21 cellular contexts compared by ENCODE assay signal in the genomic region with DNA sequence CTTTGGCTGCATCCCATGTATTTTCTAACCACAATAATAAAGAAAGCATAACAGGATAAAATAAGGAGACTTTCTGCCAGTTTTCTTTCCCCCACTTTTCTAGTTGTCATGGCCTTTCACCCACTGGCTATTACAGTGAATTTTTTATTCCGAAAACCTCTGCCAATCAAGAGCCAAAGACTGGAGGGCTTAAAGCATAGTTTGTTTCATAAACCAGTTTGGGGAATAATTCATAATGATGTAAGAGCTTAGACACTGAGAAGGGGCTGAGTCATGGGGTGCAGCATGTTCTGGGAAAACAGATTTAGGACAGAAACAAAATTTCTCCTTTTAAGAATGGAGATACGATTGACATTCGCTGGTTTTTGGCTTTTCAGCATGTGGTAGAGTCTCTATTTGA. TPM values are rescaled to one million over a fixed set of nuclear protein-coding genes. Genes with fewer than 3 reads are reported as not detected.
DNase-seq lines count a peak whose midpoint lies in the region; ATAC-seq and TF ChIP-seq lines count a peak whose summit lies in the region.
"Had no signal": no experiment of that assay in that cellular context is flagged by ENCODE, and none has a peak within 500 bp of the region (broad histone marks: within the 10 kb centered on the region; RNA-seq: fewer than 3 reads in every experiment).

No MANE protein-coding gene starts in this region.

- peak; percentile 21 for DNase-seq in AG08395 (ENCODE audit: low spot score)
- DNase-seq in MV-4-11 (lab: John Stamatoyannopoulos, UW): peak; percentile 22
- DNase-seq in epithelial cell of esophagus (ENCODE audit: low read depth): peak; percentile 74
- peak; percentile 45 for DNase-seq in myocyte (ENCODE audit: low read depth)
- no peak for DNase-seq in NCI-H1092 (lab: John Stamatoyannopoulos, UW)
- DNase-seq in lower lobe of right lung: no peak
- no peak for DNase-seq in stimulated activated CD4-positive, alpha-beta T cell treated with anti-CD3 and anti-CD28 coated beads, Interleukin-4, amount 100 ng/mL, for 4 hours
- DNase-seq: ACHN; activated naive CD8-positive, alpha-beta T cell treated with anti-CD3 and anti-CD28 coated beads, Interleukin-2, amount 50 U/mL, for 24 hours; CD4-positive, CD25-positive, alpha-beta regulatory T cell; heart left ventricle; MM.1S; NCI-H2029; NCI-H524 treated with DMSO at 0.1 percent for 48 hours; psoas muscle; SJCRH30; stimulated activated naive B cell treated with anti-CD40 and anti-IgM and Interleukin-4, amounts not matched to agents 10 μg/mL and 1 μg/mL and 100 μg/mL, for 72 hours had no signal

- TF ChIP-seq CTCF in epithelial cell of esophagus (IDR thresholded peaks at IDR 0.05; ENCODE audit: insufficient read depth, low read depth, low read length, missing control alignments) (no peak), lower lobe of right lung (IDR thresholded peaks at IDR 0.05) (no peak)

- H3K27ac ChIP-seq in lower lobe of right lung: no peak overlapping the region
- H3K27ac ChIP-seq: psoas muscle, SJCRH30 had no signal

- no peaks in the 10 kb centered on the region for H3K27me3 ChIP-seq in lower lobe of right lung (ENCODE audit: low read depth)
- H3K27me3 ChIP-seq: SJCRH30 had no signal

- no peak overlapping the region for H3K4me3 ChIP-seq in epithelial cell of esophagus (ENCODE audit: low read length)
- H3K4me3 ChIP-seq in lower lobe of right lung: no peak overlapping the region
- H3K4me3 ChIP-seq: heart left ventricle, psoas muscle, SJCRH30 had no signal

- H3K4me1 ChIP-seq in lower lobe of right lung: peaks cover 19% of the 10 kb centered on the region
- H3K4me1 ChIP-seq: SJCRH30 had no signal

- intact Hi-C loops in lower lobe of right lung (cut with DNase I): no loop called here

- no peak for ATAC-seq in HG03378 (IDR thresholded peaks at IDR 0.05; ENCODE audit: unreplicated experiment)
- no peak for ATAC-seq in lower lobe of right lung
- ATAC-seq: activated naive CD8-positive, alpha-beta T cell treated with anti-CD3 and anti-CD28 coated beads, Interleukin-2, amount 50 U/mL, for 24 hours; heart left ventricle; natural killer cell treated with Interleukin-12 subunit alpha and Interleukin-12 subunit beta and Interleukin-15 and Interleukin-18, amount 100 ng/mL, for 72 hours; psoas muscle; stimulated activated naive B cell treated with anti-CD40 and anti-IgM and Interleukin-4, amounts not matched to agents 10 μg/mL and 1 μg/mL and 100 μg/mL, for 72 hours had no signal

- H3K9me3 ChIP-seq in lower lobe of right lung: no peaks in the 10 kb centered on the region
- H3K9me3 ChIP-seq: heart left ventricle, psoas muscle, SJCRH30 had no signal

- no peaks in the 10 kb centered on the region for H3K36me3 ChIP-seq in lower lobe of right lung
- H3K36me3 ChIP-seq: heart left ventricle, SJCRH30 had no signal

RNA-seq across cellular contexts. Expression of gene GLIPR2, which starts 4.5 kb away (rescaled TPM):
- total RNA-seq in myocyte: 24.2 and 26.7 TPM in 2 replicates
- polyA plus RNA-seq in myocyte (2012): 67.3 TPM
- 108 TPM for total RNA-seq in lower lobe of right lung

RNA-seq across cellular contexts. Expression of gene CCIN, which starts 37.1 kb away (rescaled TPM):
- 0.26 and 1.2 TPM in 2 replicates for total RNA-seq in myocyte
- polyA plus RNA-seq in myocyte (2012): 2.3 TPM
- 0.18 TPM for total RNA-seq in lower lobe of right lung
- total RNA-seq: activated CD8-positive, alpha-beta memory T cell treated with anti-CD3 and anti-CD28 coated beads for 36 hours; activated T-helper 1 cell treated with anti-CD3 and anti-CD28 coated beads, Interleukin-12 subunit alpha, Interleukin-12 subunit beta, Interleukin-2, Interleukin-4 antibody, amounts not matched to agents 30 ng/mL and 10 ng/mL and 1 ng/mL, durations not matched to agents 14 hours and 24 hours and 36 hours; psoas muscle had no signal

RNA-seq across cellular contexts. Expression of gene CLTA, which starts 58.6 kb away (rescaled TPM):
- total RNA-seq in myocyte (186 and 193 TPM in 2 replicates), lower lobe of right lung (177 TPM)
- 251 TPM for polyA plus RNA-seq in myocyte (2012)

Comparison
In these comparisons a context has a peak if more than half of its experiments do, and no peak if none do; other contexts are left out.
1. DNase-seq: peak in AG08395 (single experiment), MV-4-11 (single experiment), epithelial cell of esophagus (single experiment) and myocyte (single experiment); none in NCI-H1092 (single experiment), lower lobe of right lung (single experiment) and stimulated activated CD4-positive, alpha-beta T cell treated with anti-CD3 and anti-CD28 coated beads, Interleukin-4, amount 100 ng/mL, for 4 hours (0 of 2).